ENCODE assay signal across 8 cellular contexts in genomic region chr21:17612565-17613241, GRCh38. TPM values are rescaled to one million over a fixed set of nuclear protein-coding genes. Genes with fewer than 3 reads are reported as not detected.
A peak's percentile ranks its signal among the peaks of the same experiment; 100 is the strongest.
DNase-seq lines count a peak whose midpoint lies in the region; ATAC-seq and TF ChIP-seq lines count a peak whose summit lies in the region.

Gene BTG3 (minus strand): TSS chr21:17612901. CDS start chr21:17609144, 3,757 bp downstream.

- intact Hi-C loops in mammary epithelial cell (cut with micrococcal nuclease), result loop anchor here (5.0 to 10.0 kb wide), 4 partner anchors 60 to 315 kb away; partner anchors contain the start of gene C21orf91

- H2AFZ ChIP-seq in mammary epithelial cell (ENCODE audit: low read depth, low read length), result peak within 1 kb of the TSS; percentile 94

- H3K9me3 ChIP-seq in WERI-Rb-1 (ENCODE audit: severe bottlenecking) (peaks cover 4% of the 10 kb centered on the region), mammary epithelial cell (replicated peaks; ENCODE audit: insufficient read depth, low read length) (no peaks in the 10 kb centered on the region)

- peaks cover 49% of the 10 kb centered on the region for H3K79me2 ChIP-seq in mammary epithelial cell (ENCODE audit: insufficient read depth, low read length)

- in situ Hi-C loops in mammary epithelial cell (cut with MboI; ENCODE audit: low sequenced_read_pairs in 2 of 2), result no loop called here

- 8% methylated on average over 28 of the region's 102 CpGs for WGBS in mammary epithelial cell (ENCODE audit: low coverage, missing lambda C conversion rate)

- DNase-seq in NCI-H524 (lab: John Stamatoyannopoulos, UW) (peak; percentile 44 to 85), NCI-H524 treated with DMSO at 0.1 percent for 48 hours (lab: John Stamatoyannopoulos, UW) (no peak), NCI-H2029 (lab: John Stamatoyannopoulos, UW) (peak; percentile 73), WERI-Rb-1 (peak; percentile 75), mammary epithelial cell (peak; percentile 70), immature natural killer cell (peak; percentile 80 to 86 (median 86)), smooth muscle cell of the brain vasculature (ENCODE audit: low read depth, low spot score) (peak; percentile 56)

- peak within 1 kb of the TSS; percentile 90 to 94 (median 93) for H3K4me3 Mint-ChIP-seq in immature natural killer cell

- H3K27ac Mint-ChIP-seq in immature natural killer cell, result peak within 1 kb of the TSS; percentile 90 to 99 (median 96)

- no peaks in the 10 kb centered on the region for H3K27me3 ChIP-seq in WERI-Rb-1 (ENCODE audit: insufficient read depth, low read depth, severe bottlenecking)
- H3K27me3 ChIP-seq in mammary epithelial cell (ENCODE audit: insufficient read depth, low read length), result no peaks in the 10 kb centered on the region

- peak within 1 kb of the TSS; percentile 98 for H3K9ac ChIP-seq in mammary epithelial cell (ENCODE audit: insufficient read depth, low read length)

- no peak for TF ChIP-seq CTCF in WERI-Rb-1 (IDR thresholded peaks at IDR 0.05; ENCODE audit: low read depth, low read length)
- TF ChIP-seq CTCF in mammary epithelial cell (conservative IDR thresholded peaks at IDR 0.05 in 1 of 2, IDR thresholded peaks at IDR 0.05 in 1 of 2; ENCODE audit: extremely low read depth in 1 of 2, insufficient read depth in 1 of 2, low read depth in 1 of 2, low read length in 2 of 2), result no peak

- CTCF ChIA-PET in mammary epithelial cell (lab: Charles Lee; ENCODE audit: low non-redundant PET), result no interaction called here

- peaks cover 4 to 14% (median 7%) of the 10 kb centered on the region in 3 donors for H3K27me3 Mint-ChIP-seq in immature natural killer cell (ENCODE audit: low read depth in 3 of 3)

- H4K20me1 ChIP-seq in mammary epithelial cell (ENCODE audit: insufficient read depth, low read length), result no peaks in the 10 kb centered on the region

- H3K36me3 ChIP-seq in WERI-Rb-1 (peaks cover 27% of the 10 kb centered on the region), mammary epithelial cell (ENCODE audit: insufficient read depth, low read length) (peaks cover 10% of the 10 kb centered on the region)

- no peaks in the 10 kb centered on the region for H3K9me3 Mint-ChIP-seq in immature natural killer cell

- dilution Hi-C loops in mammary epithelial cell (cut with HindIII; ENCODE audit: low sequenced_read_pairs), result no loop called here

- no TSS peak for BruUV-seq in mammary epithelial cell (replicated peaks; lab: Mats Ljungman, UMichigan)

- peak within 1 kb of the TSS; percentile 86 for H3K27ac ChIP-seq in WERI-Rb-1
- peak within 1 kb of the TSS; percentile 96 for H3K27ac ChIP-seq in mammary epithelial cell (ENCODE audit: insufficient read depth, low read depth, low read length)

- H3K4me1 ChIP-seq in mammary epithelial cell (ENCODE audit: insufficient read depth, low read length), result peaks cover 19% of the 10 kb centered on the region

- peak within 1 kb of the TSS; percentile 99 for H3K4me3 ChIP-seq in WERI-Rb-1 (ENCODE audit: low read depth, low read length)
- peak within 1 kb of the TSS; percentile 75 to 93 (median 90) for H3K4me3 ChIP-seq in mammary epithelial cell (replicated peaks in 1 of 3; ENCODE audit: insufficient read depth in 1 of 3, low read depth in 2 of 3, low read length in 3 of 3)

- H3K36me3 Mint-ChIP-seq in immature natural killer cell, result peaks cover 0 to 6% (median 0%) of the 10 kb centered on the region in 3 donors

- peak; percentile 77 for ATAC-seq in HG02885 (IDR thresholded peaks at IDR 0.05; ENCODE audit: poor library complexity, unreplicated experiment)

- peaks cover 15 to 28% of the 10 kb centered on the region in 2 donors for H3K4me1 Mint-ChIP-seq in immature natural killer cell

- H3K4me2 ChIP-seq in mammary epithelial cell (ENCODE audit: insufficient read depth, low read depth, low read length), result peak within 1 kb of the TSS; percentile 95

RNA-seq across cellular contexts. Expression of gene BTG3, which starts in this region (rescaled TPM):
- 10 to 100 TPM; 27.7 to 82.1 TPM for total RNA-seq in mammary epithelial cell
- 57.6 TPM for polyA plus RNA-seq in mammary epithelial cell
- 13.7 TPM for polyA minus RNA-seq in mammary epithelial cell
- polyA plus RNA-seq in immature natural killer cell, result 1 to 10 TPM; 6.4 to 9.2 (median 7.4) TPM
